Comparison of ENCODE assay signal across 1 cellular context in genomic region chr11:100869328-100869727, GRCh38.
A peak's percentile ranks its signal among the peaks of the same experiment; 100 is the strongest.
TF ChIP-seq lines count a peak whose summit lies in the region.

No MANE protein-coding gene starts in this region.

TF ChIP-seq in K562, 482 proteins besides CTCF, POLR2A, EP300 and RAD21 (continued from another document and continues in another):
- TF ChIP-seq CREB1 (IDR thresholded peaks at IDR 0.05) (no peak), CREB1 (CRISPR knock-in tag; IDR thresholded peaks at IDR 0.05) (no peak), CREB5 (CRISPR knock-in tag; IDR thresholded peaks at IDR 0.05) (no peak), MAZ (CRISPR knock-in tag; conservative IDR thresholded peaks at IDR 0.05 in 1 of 2, IDR thresholded peaks at IDR 0.05 in 1 of 2) (no peak), CHD2 (IDR thresholded peaks at IDR 0.05; ENCODE audit: low read depth, low read length) (no peak), XRCC5 (IDR thresholded peaks at IDR 0.05; ENCODE audit: low read depth, low read length) (no peak), PCBP2 (IDR thresholded peaks at IDR 0.05; ENCODE audit: low read depth, low read length, poor library complexity, severe bottlenecking) (no peak), SNIP1 (IDR thresholded peaks at IDR 0.05; ENCODE audit: low read depth) (no peak), TARDBP (IDR thresholded peaks at IDR 0.05) (no peak), ZSCAN32 (CRISPR knock-in tag; IDR thresholded peaks at IDR 0.05) (no peak), ZNF77 (CRISPR knock-in tag; IDR thresholded peaks at IDR 0.05) (no peak), MXI1 (IDR thresholded peaks at IDR 0.05; ENCODE audit: low read depth, low read length) (no peak), ZNF764 (CRISPR knock-in tag; IDR thresholded peaks at IDR 0.05; ENCODE audit: low read depth) (no peak), ZNF384 (IDR thresholded peaks at IDR 0.05; ENCODE audit: low read depth, low read length) (no peak), OTX1 (CRISPR knock-in tag; IDR thresholded peaks at IDR 0.05) (no peak), ZSCAN29 (IDR thresholded peaks at IDR 0.05) (no peak), NUFIP1 (IDR thresholded peaks at IDR 0.05; ENCODE audit: partially characterized antibody) (no peak), ZNF76 (CRISPR knock-in tag; IDR thresholded peaks at IDR 0.05; ENCODE audit: borderline replicate concordance) (no peak), NCOA4 (IDR thresholded peaks at IDR 0.05; ENCODE audit: partially characterized antibody) (no peak), STAT5A (IDR thresholded peaks at IDR 0.05; ENCODE audit: borderline replicate concordance, low read length) (peak; percentile 46; the same call in 1 of the 2 replicates), CCAR2 (IDR thresholded peaks at IDR 0.05; ENCODE audit: low read depth, low read length) (no peak), ZNF436 (CRISPR knock-in tag; IDR thresholded peaks at IDR 0.05) (no peak), SMARCA4 (IDR thresholded peaks at IDR 0.05) (peak; percentile 48; the same call in 1 of the 2 replicates), NFYB (IDR thresholded peaks at IDR 0.05; ENCODE audit: extremely low read depth, insufficient read length) (no peak), NFXL1 (CRISPR knock-in tag; IDR thresholded peaks at IDR 0.05) (no peak), FOSL1 (tag; conservative IDR thresholded peaks at IDR 0.05) (peak; percentile 48; the same call in 1 of the 2 replicates), TEAD4 (IDR thresholded peaks at IDR 0.05; ENCODE audit: low read length) (peak; percentile 22; the same call in 1 of the 2 replicates), TEAD4 (CRISPR knock-in tag; IDR thresholded peaks at IDR 0.05; ENCODE audit: borderline replicate concordance) (no peak), ZNF24 (IDR thresholded peaks at IDR 0.05) (no peak), RCOR1 (IDR thresholded peaks at IDR 0.05; ENCODE audit: borderline replicate concordance in 1 of 2, low read depth in 2 of 2, low read length in 2 of 2) (no peak), ZZZ3 (IDR thresholded peaks at IDR 0.05) (no peak), CBX1 (IDR thresholded peaks at IDR 0.05; ENCODE audit: low read depth) (no peak), NFIX (CRISPR knock-in tag; IDR thresholded peaks at IDR 0.05; ENCODE audit: low read depth) (no peak), CBFA2T3 (IDR thresholded peaks at IDR 0.05) (peak; percentile 59; the same call in 1 of the 2 replicates), FOXK2 (conservative IDR thresholded peaks at IDR 0.05 in 1 of 2, IDR thresholded peaks at IDR 0.05 in 1 of 2; ENCODE audit: low read depth in 2 of 2) (no peak), NCOR1 (IDR thresholded peaks at IDR 0.05) (peak; percentile 19; the same call in 1 of the 2 replicates), REST (CRISPR knock-in tag; IDR thresholded peaks at IDR 0.05; ENCODE audit: low read depth) (no peak), CHD7 (IDR thresholded peaks at IDR 0.05; ENCODE audit: low read depth, low read length) (no peak), FOXP4 (CRISPR knock-in tag; IDR thresholded peaks at IDR 0.05; ENCODE audit: borderline replicate concordance) (no peak), ZBTB7A (IDR thresholded peaks at IDR 0.05; ENCODE audit: borderline replicate concordance, control insufficient read depth, low read depth, low read length) (no peak), POLR2G (IDR thresholded peaks at IDR 0.05; ENCODE audit: low read depth, low read length) (no peak), GTF2B (IDR thresholded peaks at IDR 0.05; ENCODE audit: extremely low read depth, insufficient read length) (no peak), TCF3 (CRISPR knock-in tag; IDR thresholded peaks at IDR 0.05) (peak; percentile 55; the same call in 1 of the 2 replicates), RFX1 (IDR thresholded peaks at IDR 0.05) (no peak), ETV1 (tag; conservative IDR thresholded peaks at IDR 0.05; ENCODE audit: low read depth) (no peak), CBFA2T2 (conservative IDR thresholded peaks at IDR 0.05) (peak; percentile 18; the same call in 1 of the 2 replicates), ZNF551 (CRISPR knock-in tag; IDR thresholded peaks at IDR 0.05) (no peak), ZFP91 (CRISPR knock-in tag; IDR thresholded peaks at IDR 0.05) (no peak), TAL1 (IDR thresholded peaks at IDR 0.05) (peak; percentile 18; the same call in 1 of the 2 replicates), ZNF12 (CRISPR knock-in tag; IDR thresholded peaks at IDR 0.05) (no peak)
